1 cellular context compared by ENCODE assay signal in the genomic region with DNA sequence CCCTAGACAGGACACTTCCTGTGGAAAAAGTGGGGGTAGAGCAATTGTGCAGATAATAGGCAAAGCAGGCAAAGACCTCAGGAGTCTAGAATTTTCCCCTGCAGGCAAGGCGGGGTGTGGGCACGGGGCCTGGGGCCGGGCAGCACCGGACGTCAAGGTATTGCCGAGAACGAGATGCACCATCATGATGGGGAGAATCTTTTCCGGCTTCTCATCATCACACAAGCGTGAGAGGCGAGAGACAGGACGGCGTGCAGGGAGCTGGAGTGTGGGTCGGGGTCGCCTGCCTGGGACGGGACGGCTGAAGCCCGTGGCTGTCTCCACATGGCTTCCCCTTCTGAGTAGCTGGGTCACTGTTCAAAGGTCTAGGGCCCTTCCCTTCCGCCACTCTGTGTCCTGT.
TF ChIP-seq lines count a peak whose summit lies in the region.

No MANE protein-coding gene starts in this region.

TF ChIP-seq in IMR-90, 13 proteins besides CTCF, POLR2A, EP300 and RAD21:
- TF ChIP-seq RFX5 (IDR thresholded peaks at IDR 0.05; ENCODE audit: low read depth, low read length) (no peak), NFE2L2 (IDR thresholded peaks at IDR 0.05; ENCODE audit: low read depth, low read length) (no peak), CHD1 (IDR thresholded peaks at IDR 0.05; ENCODE audit: low read depth, low read length) (no peak), FOS (IDR thresholded peaks at IDR 0.05; ENCODE audit: low read depth, low read length) (no peak), SMC3 (IDR thresholded peaks at IDR 0.05; ENCODE audit: low read depth, low read length) (no peak), RCOR1 (IDR thresholded peaks at IDR 0.05; ENCODE audit: insufficient replicate concordance, low read length) (no peak), MAFK (IDR thresholded peaks at IDR 0.05; ENCODE audit: low read depth, low read length) (no peak), MXI1 (IDR thresholded peaks at IDR 0.05; ENCODE audit: borderline replicate concordance, low read depth, low read length) (no peak), BHLHE40 (IDR thresholded peaks at IDR 0.05; ENCODE audit: low read depth, low read length) (no peak), CEBPB (IDR thresholded peaks at IDR 0.05; ENCODE audit: low read depth, low read length) (no peak), MAZ (IDR thresholded peaks at IDR 0.05; ENCODE audit: borderline replicate concordance, low read depth, low read length) (no peak)
- TF ChIP-seq, protein P1, sequence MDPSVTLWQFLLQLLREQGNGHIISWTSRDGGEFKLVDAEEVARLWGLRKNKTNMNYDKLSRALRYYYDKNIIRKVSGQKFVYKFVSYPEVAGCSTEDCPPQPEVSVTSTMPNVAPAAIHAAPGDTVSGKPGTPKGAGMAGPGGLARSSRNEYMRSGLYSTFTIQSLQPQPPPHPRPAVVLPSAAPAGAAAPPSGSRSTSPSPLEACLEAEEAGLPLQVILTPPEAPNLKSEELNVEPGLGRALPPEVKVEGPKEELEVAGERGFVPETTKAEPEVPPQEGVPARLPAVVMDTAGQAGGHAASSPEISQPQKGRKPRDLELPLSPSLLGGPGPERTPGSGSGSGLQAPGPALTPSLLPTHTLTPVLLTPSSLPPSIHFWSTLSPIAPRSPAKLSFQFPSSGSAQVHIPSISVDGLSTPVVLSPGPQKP (IDR thresholded peaks at IDR 0.05; ENCODE audit: borderline replicate concordance, low read depth, low read length) = no peak
- TF ChIP-seq, protein P2, sequence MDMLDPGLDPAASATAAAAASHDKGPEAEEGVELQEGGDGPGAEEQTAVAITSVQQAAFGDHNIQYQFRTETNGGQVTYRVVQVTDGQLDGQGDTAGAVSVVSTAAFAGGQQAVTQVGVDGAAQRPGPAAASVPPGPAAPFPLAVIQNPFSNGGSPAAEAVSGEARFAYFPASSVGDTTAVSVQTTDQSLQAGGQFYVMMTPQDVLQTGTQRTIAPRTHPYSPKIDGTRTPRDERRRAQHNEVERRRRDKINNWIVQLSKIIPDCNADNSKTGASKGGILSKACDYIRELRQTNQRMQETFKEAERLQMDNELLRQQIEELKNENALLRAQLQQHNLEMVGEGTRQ (IDR thresholded peaks at IDR 0.05; ENCODE audit: low read depth, low read length) = no peak
TF ChIP-seq in IMR-90: peak in this region for 0.
